In the genomic region with DNA sequence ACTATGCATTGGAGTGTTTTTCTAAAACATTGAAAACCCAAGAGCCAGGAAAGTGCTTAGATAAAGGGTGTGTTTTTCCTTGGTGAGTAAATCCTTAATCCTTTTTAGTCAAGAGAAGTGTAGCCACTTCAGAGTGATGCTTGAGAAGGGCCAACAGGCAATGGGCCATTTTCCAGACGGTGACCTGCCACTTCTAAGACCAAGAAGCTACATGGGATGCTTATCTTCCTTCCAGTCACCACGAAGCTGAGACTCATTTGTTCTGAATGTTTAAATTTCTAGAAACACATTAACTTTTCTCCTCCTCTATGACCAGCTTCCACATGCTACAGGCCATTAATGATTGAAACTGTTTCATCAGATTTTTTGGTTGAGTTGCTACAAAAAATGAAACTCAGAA, we compare ENCODE assay signal across 14 cellular contexts. TPM values are rescaled to one million over a fixed set of nuclear protein-coding genes. Genes with fewer than 3 reads are reported as not detected.
DNase-seq lines count a peak whose midpoint lies in the region; ATAC-seq and TF ChIP-seq lines count a peak whose summit lies in the region.
"Had no signal": no experiment of that assay in that cellular context is flagged by ENCODE, and none has a peak within 500 bp of the region (broad histone marks: within the 10 kb centered on the region; RNA-seq: fewer than 3 reads in every experiment).

No MANE protein-coding gene starts in this region.

- DNase-seq in DMS79 (lab: John Stamatoyannopoulos, UW) (peak; percentile 80), NCI-H524 (lab: John Stamatoyannopoulos, UW) (peak; percentile 84 to 89), left lung (peak in 1 of 2 donors; percentile 62), thyroid gland (peak; percentile 8 to 34), ureter (ENCODE audit: low spot score) (no peak), endodermal cell (no peak)
- DNase-seq: Caco-2; CD8-positive, alpha-beta T cell; EL; GM23248 had no signal

- 37 to 39% methylated on average over 2 of the region's 2 CpGs for WGBS in thyroid gland, 2 donors
- 90 to 93% methylated on average over 2 of the region's 2 CpGs for WGBS in endodermal cell (ENCODE audit: insufficient coverage in 1 of 2, insufficient read length in 1 of 2), 2 experiments

- no peak for TF ChIP-seq POLR2A in thyroid gland (IDR thresholded peaks at IDR 0.05)

- no peak overlapping the region for H3K27ac Mint-ChIP-seq in endodermal cell
- H3K27ac Mint-ChIP-seq: CD14-positive monocyte; CD8-positive, alpha-beta T cell had no signal

- no peaks in the 10 kb centered on the region for H3K9me3 Mint-ChIP-seq in endodermal cell
- H3K9me3 Mint-ChIP-seq: CD8-positive, alpha-beta T cell had no signal

- intact Hi-C loops in left lung (cut with DNase I) (no loop called here), thyroid gland (cut with DNase I) (no loop called here)

- H3K4me1 ChIP-seq in left lung (peaks cover 0 to 12% of the 10 kb centered on the region in 2 donors), thyroid gland (peaks cover 7 to 12% of the 10 kb centered on the region in 2 donors), endodermal cell (ENCODE audit: control insufficient read depth, insufficient read depth, low read length) (peaks cover 28% of the 10 kb centered on the region)
- H3K4me1 ChIP-seq: A549 had no signal

- no peak overlapping the region for H3K9ac ChIP-seq in endodermal cell (ENCODE audit: extremely low read depth, low read length, poor library complexity, severe bottlenecking)
- H3K9ac ChIP-seq: GM23248 had no signal

- H3K36me3 ChIP-seq in left lung, result no peaks in the 10 kb centered on the region
- H3K36me3 ChIP-seq in thyroid gland, result no peaks in the 10 kb centered on the region
- no peaks in the 10 kb centered on the region for H3K36me3 ChIP-seq in endodermal cell (ENCODE audit: control insufficient read depth, insufficient read depth, low read length)

- peaks cover 57% of the 10 kb centered on the region for H3K4me1 Mint-ChIP-seq in endodermal cell

- H3K4me3 ChIP-seq in left lung (no peak overlapping the region), thyroid gland (replicated peaks in 1 of 3) (no peak overlapping the region), endodermal cell (ENCODE audit: low read length) (no peak overlapping the region)
- H3K4me3 ChIP-seq: A549, GM23248, K562 had no signal

- H3K27me3 Mint-ChIP-seq in endodermal cell (ENCODE audit: insufficient read depth), result no peaks in the 10 kb centered on the region

- H3K9me3 ChIP-seq in left lung (no peaks in the 10 kb centered on the region), thyroid gland (no peaks in the 10 kb centered on the region), endodermal cell (ENCODE audit: control insufficient read depth, low read length) (peaks cover 9% of the 10 kb centered on the region)
- H3K9me3 ChIP-seq: A549, Caco-2 had no signal

- H3K4me3 Mint-ChIP-seq in endodermal cell, result no peak overlapping the region
- H3K4me3 Mint-ChIP-seq: CD14-positive monocyte; CD8-positive, alpha-beta T cell had no signal

- H3K27me3 ChIP-seq in left lung, result no peaks in the 10 kb centered on the region
- H3K27me3 ChIP-seq in thyroid gland, result no peaks in the 10 kb centered on the region
- H3K27me3 ChIP-seq in endodermal cell (ENCODE audit: control insufficient read depth, insufficient read depth, low read length, poor library complexity, severe bottlenecking), result no peaks in the 10 kb centered on the region

- H3K27ac ChIP-seq in left lung, result peak overlapping the region in 1 of 2 donors; percentile 30
- no peak overlapping the region for H3K27ac ChIP-seq in thyroid gland
- no peak overlapping the region for H3K27ac ChIP-seq in endodermal cell (ENCODE audit: low read depth, low read length)
- H3K27ac ChIP-seq: A549, GM23248 had no signal

- TF ChIP-seq CTCF in left lung (IDR thresholded peaks at IDR 0.05) (no peak), thyroid gland (IDR thresholded peaks at IDR 0.05) (no peak), endodermal cell (conservative IDR thresholded peaks at IDR 0.05) (no peak)

- no peaks in the 10 kb centered on the region for H3K36me3 Mint-ChIP-seq in endodermal cell (ENCODE audit: low read depth)
- H3K36me3 Mint-ChIP-seq: CD14-positive monocyte; CD8-positive, alpha-beta T cell had no signal

- ATAC-seq in left lung, result peak; percentile 70
- ATAC-seq in GM18873 (IDR thresholded peaks at IDR 0.05; ENCODE audit: low FRiP score, unreplicated experiment), result no peak
- ATAC-seq: A549; CD8-positive, alpha-beta T cell; K562 had no signal

RNA-seq across cellular contexts. Expression of a gene that starts 34.4 kb away (rescaled TPM):
- total RNA-seq in left lung, result 10 to 100 TPM; 37.8 to 75.6 TPM
- 10 to 100 TPM in 2 of 4 donors, 1 to 10 TPM in 2; 5.0 to 13.9 (median 8.6) TPM for total RNA-seq in thyroid gland
- 25.1 TPM for total RNA-seq in ureter
- total RNA-seq in endodermal cell, result 10 to 100 TPM; 16.3 to 17.5 TPM
- polyA plus RNA-seq in endodermal cell (2013, experiment 1 of 2), result 37.8 TPM
- 25.3 TPM for polyA plus RNA-seq in endodermal cell (2013, experiment 2 of 2)
- total RNA-seq: CD8-positive, alpha-beta T cell had no signal

Comparison
In these comparisons a context has a peak if more than half of its experiments do, and no peak if none do; other contexts are left out.
1. DNase-seq: peak in DMS79 (single experiment), NCI-H524 (2 of 2) and thyroid gland (2 of 2); none in ureter (single experiment) and endodermal cell (single experiment).